ENCODE assay signal across 9 cellular contexts in the genomic region with DNA sequence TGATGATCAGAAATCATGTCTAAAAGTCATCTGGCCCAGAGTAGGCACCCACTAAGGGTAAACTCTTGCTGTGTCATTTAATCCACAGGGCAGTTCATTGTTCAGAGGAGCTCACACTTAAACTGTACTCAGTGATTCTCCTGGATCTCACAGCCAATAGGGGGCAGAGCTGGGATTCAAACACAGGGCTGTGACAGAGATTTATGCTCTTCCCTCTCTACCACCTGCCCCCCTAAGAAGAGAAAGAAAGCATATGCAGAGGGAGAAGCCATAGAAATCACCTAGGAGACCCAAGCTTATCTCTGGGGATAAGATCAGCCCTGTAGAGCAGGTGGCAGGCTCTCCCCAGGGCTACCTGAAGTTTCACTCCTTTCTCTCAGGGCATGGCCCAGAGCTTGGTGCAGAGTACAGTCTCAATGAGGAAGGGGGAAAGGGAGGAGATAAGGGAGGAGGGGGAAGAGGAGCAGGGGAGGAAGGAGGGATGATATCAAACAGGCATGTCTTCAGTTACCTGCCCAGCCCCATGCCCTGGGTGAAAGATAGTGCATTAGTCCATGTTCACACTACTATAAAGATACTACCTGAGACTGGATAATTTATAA. TPM values are rescaled to one million over a fixed set of nuclear protein-coding genes. Genes with fewer than 3 reads are reported as not detected.
DNase-seq lines count a peak whose midpoint lies in the region; ATAC-seq and TF ChIP-seq lines count a peak whose summit lies in the region.
"Had no signal": no experiment of that assay in that cellular context is flagged by ENCODE, and none has a peak within 500 bp of the region (broad histone marks: within the 10 kb centered on the region; RNA-seq: fewer than 3 reads in every experiment).

No MANE protein-coding gene starts in this region.

- intact Hi-C loops in activated naive CD4-positive, alpha-beta T cell treated with anti-CD3 and anti-CD28 coated beads for 36 hours (cut with micrococcal nuclease) = no loop called here
- intact Hi-C loops in CD8-positive, alpha-beta T cell (cut with DNase I, micrococcal nuclease) = loop anchor here in 1 of 2 experiments (10.0 kb wide), 1 partner anchor 59 kb away; no protein-coding TSS in a partner anchor

- CTCF ChIA-PET in activated naive CD4-positive, alpha-beta T cell treated with anti-CD3 and anti-CD28 coated beads for 36 hours (lab: Charles Lee) = interaction anchor here (0.6 kb wide), 2 partner anchors 17 to 174 kb away, joined by 3 to 4 read pairs; no protein-coding TSS in a partner anchor
- CTCF ChIA-PET in CD8-positive, alpha-beta T cell (lab: Charles Lee) = no interaction called here

- peak; percentile 46 for ATAC-seq in stimulated activated effector memory CD8-positive, alpha-beta T cell treated with anti-CD3 and anti-CD28 coated beads, Interleukin-12 subunit alpha, Interleukin-12 subunit beta, amount 100 ng/mL, for 72 hours
- ATAC-seq in CD8-positive, alpha-beta T cell = no peak

- no peaks in the 10 kb centered on the region for H3K27me3 ChIP-seq in CD8-positive, alpha-beta T cell (ENCODE audit: insufficient read depth, low read length)

- no peak overlapping the region for H3K4me3 Mint-ChIP-seq in activated naive CD4-positive, alpha-beta T cell treated with anti-CD3 and anti-CD28 coated beads for 36 hours
- H3K4me3 Mint-ChIP-seq in stimulated activated effector memory CD8-positive, alpha-beta T cell treated with anti-CD3 and anti-CD28 coated beads, Interleukin-12 subunit alpha, Interleukin-12 subunit beta, amount 100 ng/mL, for 72 hours = no peak overlapping the region
- no peak overlapping the region for H3K4me3 Mint-ChIP-seq in CD8-positive, alpha-beta T cell

- H3K9me3 Mint-ChIP-seq in activated naive CD4-positive, alpha-beta T cell treated with anti-CD3 and anti-CD28 coated beads for 36 hours = no peaks in the 10 kb centered on the region
- no peaks in the 10 kb centered on the region for H3K9me3 Mint-ChIP-seq in stimulated activated effector memory CD8-positive, alpha-beta T cell treated with anti-CD3 and anti-CD28 coated beads, Interleukin-12 subunit alpha, Interleukin-12 subunit beta, amount 100 ng/mL, for 72 hours
- no peaks in the 10 kb centered on the region for H3K9me3 Mint-ChIP-seq in CD8-positive, alpha-beta T cell

- no peak for TF ChIP-seq CTCF in CD8-positive, alpha-beta T cell (IDR thresholded peaks at IDR 0.05)

- H3K4me3 ChIP-seq in CD8-positive, alpha-beta T cell (ENCODE audit: low read depth, low read length) = no peak overlapping the region

- no peaks in the 10 kb centered on the region for H3K9me3 ChIP-seq in CD8-positive, alpha-beta T cell (ENCODE audit: low read length)

- no peaks in the 10 kb centered on the region for H3K4me1 Mint-ChIP-seq in activated naive CD4-positive, alpha-beta T cell treated with anti-CD3 and anti-CD28 coated beads for 36 hours (ENCODE audit: low read depth)
- peaks cover 7% of the 10 kb centered on the region for H3K4me1 Mint-ChIP-seq in stimulated activated effector memory CD8-positive, alpha-beta T cell treated with anti-CD3 and anti-CD28 coated beads, Interleukin-12 subunit alpha, Interleukin-12 subunit beta, amount 100 ng/mL, for 72 hours
- no peaks in the 10 kb centered on the region for H3K4me1 Mint-ChIP-seq in CD8-positive, alpha-beta T cell (ENCODE audit: low read depth)

- no peak overlapping the region for H3K27ac ChIP-seq in CD8-positive, alpha-beta T cell (ENCODE audit: low read depth, low read length)

- peaks cover 2% of the 10 kb centered on the region for H3K27me3 Mint-ChIP-seq in activated naive CD4-positive, alpha-beta T cell treated with anti-CD3 and anti-CD28 coated beads for 36 hours (ENCODE audit: low read depth)
- H3K27me3 Mint-ChIP-seq in CD8-positive, alpha-beta T cell (ENCODE audit: low read depth) = peaks cover 8% of the 10 kb centered on the region

- H3K36me3 ChIP-seq in CD8-positive, alpha-beta T cell (ENCODE audit: insufficient read depth, low read length) = no peaks in the 10 kb centered on the region

- H3K4me1 ChIP-seq in CD8-positive, alpha-beta T cell (ENCODE audit: insufficient read depth, low read length) = no peaks in the 10 kb centered on the region

- H3K27ac Mint-ChIP-seq in activated naive CD4-positive, alpha-beta T cell treated with anti-CD3 and anti-CD28 coated beads for 36 hours = no peak overlapping the region
- no peak overlapping the region for H3K27ac Mint-ChIP-seq in stimulated activated effector memory CD8-positive, alpha-beta T cell treated with anti-CD3 and anti-CD28 coated beads, Interleukin-12 subunit alpha, Interleukin-12 subunit beta, amount 100 ng/mL, for 72 hours
- no peak overlapping the region for H3K27ac Mint-ChIP-seq in CD8-positive, alpha-beta T cell

- POLR2A ChIA-PET in CD8-positive, alpha-beta T cell (lab: Charles Lee) = no interaction called here

- DNase-seq in activated naive CD4-positive, alpha-beta T cell treated with anti-CD3 and anti-CD28 coated beads for 36 hours = peak; percentile 14
- no peak for DNase-seq in activated naive CD4-positive, alpha-beta T cell (lab: John Stamatoyannopoulos, UW)
- peak; percentile 99 for DNase-seq in NCI-H82 (lab: John Stamatoyannopoulos, UW)
- DNase-seq in fibroblast of peridontal ligament (ENCODE audit: extremely low read depth) = peak; percentile 15
- DNase-seq in stimulated activated effector memory CD8-positive, alpha-beta T cell treated with anti-CD3 and anti-CD28 coated beads, Interleukin-12 subunit alpha, Interleukin-12 subunit beta, amount 100 ng/mL, for 72 hours (ENCODE audit: low spot score in 2 of 2) = no peak
- DNase-seq in NCI-H2081 treated with DMSO at 0.1 percent for 48 hours (lab: John Stamatoyannopoulos, UW) = no peak
- no peak for DNase-seq in stimulated activated naive CD4-positive, alpha-beta T cell treated with Interleukin-2 at 50 U/mL for 16 hours (lab: John Stamatoyannopoulos, UW)
- DNase-seq in CD8-positive, alpha-beta T cell = no peak
- DNase-seq: C1 segment of cervical spinal cord had no signal

- no peaks in the 10 kb centered on the region for H3K36me3 Mint-ChIP-seq in activated naive CD4-positive, alpha-beta T cell treated with anti-CD3 and anti-CD28 coated beads for 36 hours (ENCODE audit: low read depth)
- no peaks in the 10 kb centered on the region for H3K36me3 Mint-ChIP-seq in stimulated activated effector memory CD8-positive, alpha-beta T cell treated with anti-CD3 and anti-CD28 coated beads, Interleukin-12 subunit alpha, Interleukin-12 subunit beta, amount 100 ng/mL, for 72 hours
- no peaks in the 10 kb centered on the region for H3K36me3 Mint-ChIP-seq in CD8-positive, alpha-beta T cell

RNA-seq across cellular contexts. Expression of a gene that starts 51.8 kb away (rescaled TPM):
- 10 to 100 TPM; 41.4 to 43.6 TPM for total RNA-seq in activated naive CD4-positive, alpha-beta T cell treated with anti-CD3 and anti-CD28 coated beads for 36 hours
- 100 to 1,000 TPM; 113 to 120 TPM for total RNA-seq in CD8-positive, alpha-beta T cell

Comparison
In these comparisons a context has a peak if more than half of its experiments do, and no peak if none do; other contexts are left out.
1. DNase-seq: peak in activated naive CD4-positive, alpha-beta T cell treated with anti-CD3 and anti-CD28 coated beads for 36 hours (single experiment), NCI-H82 (single experiment) and fibroblast of peridontal ligament (single experiment); none in activated naive CD4-positive, alpha-beta T cell (0 of 4), stimulated activated effector memory CD8-positive, alpha-beta T cell treated with anti-CD3 and anti-CD28 coated beads, Interleukin-12 subunit alpha, Interleukin-12 subunit beta, amount 100 ng/mL, for 72 hours (0 of 2), NCI-H2081 treated with DMSO at 0.1 percent for 48 hours (single experiment), stimulated activated naive CD4-positive, alpha-beta T cell treated with Interleukin-2 at 50 U/mL for 16 hours (single experiment) and CD8-positive, alpha-beta T cell (0 of 7).